In genomic region chr2:172153161-172153560, GRCh38 we compare ENCODE assay signal across 20 cellular contexts. TPM values are rescaled to one million over a fixed set of nuclear protein-coding genes. Genes with fewer than 3 reads are reported as not detected.
"Had no signal": no experiment of that assay in that cellular context is flagged by ENCODE, and none has a peak within 500 bp of the region (broad histone marks: within the 10 kb centered on the region; RNA-seq: fewer than 3 reads in every experiment).

No MANE protein-coding gene starts in this region.

- H3K4me3 ChIP-seq: ascending aorta, colonic mucosa, lung, tibial nerve had no signal

- H3K4me3 Mint-ChIP-seq: activated T-cell treated with anti-CD3 and anti-CD28 coated beads, Interleukin-2, amount 50 U/mL, for 72 hours; central memory CD8-positive, alpha-beta T cell; nephron; stimulated activated naive CD8-positive, alpha-beta T cell treated with anti-CD3 and anti-CD28 coated beads, Interleukin-15, Interleukin-2, amounts not matched to agents 100 ng/mL and 50 ng/mL, for 24 hours; T-helper 2 cell treated with Interferon-gamma antibody and Interleukin-4, amounts not matched to agents 5 μg/mL and 100 μg/mL, for 36 hours had no signal

- H3K27ac Mint-ChIP-seq: activated T-cell treated with anti-CD3 and anti-CD28 coated beads, Interleukin-2, amount 50 U/mL, for 72 hours; nephron; stimulated activated naive CD8-positive, alpha-beta T cell treated with anti-CD3 and anti-CD28 coated beads, Interleukin-15, Interleukin-2, amounts not matched to agents 100 ng/mL and 50 ng/mL, for 24 hours; T-helper 2 cell treated with Interferon-gamma antibody and Interleukin-4, amounts not matched to agents 5 μg/mL and 100 μg/mL, for 36 hours had no signal

- H3K9me3 Mint-ChIP-seq: activated T-cell treated with anti-CD3 and anti-CD28 coated beads, Interleukin-2, amount 50 U/mL, for 72 hours; central memory CD8-positive, alpha-beta T cell; stimulated activated naive CD8-positive, alpha-beta T cell treated with anti-CD3 and anti-CD28 coated beads, Interleukin-15, Interleukin-2, amounts not matched to agents 100 ng/mL and 50 ng/mL, for 24 hours; T-helper 2 cell treated with Interferon-gamma antibody and Interleukin-4, amounts not matched to agents 5 μg/mL and 100 μg/mL, for 36 hours had no signal

- H3K4me1 Mint-ChIP-seq: central memory CD8-positive, alpha-beta T cell; nephron had no signal

- H3K9me3 ChIP-seq: ascending aorta, colonic mucosa had no signal

- H3K27me3 ChIP-seq: ascending aorta, colonic mucosa had no signal

- H3K27ac ChIP-seq: ascending aorta, colonic mucosa, tibial nerve had no signal

- H3K4me1 ChIP-seq: ascending aorta, colonic mucosa, tibial nerve had no signal

- DNase-seq: activated CD4-positive, alpha-beta T cell treated with anti-CD3 and anti-CD28 coated beads, Interleukin-2, amount 50 U/mL, for 1 hour; activated CD8-positive, alpha-beta memory T cell treated with anti-CD3 and anti-CD28 coated beads, Interleukin-2, amount 50 U/mL, for 48 hours; activated effector memory CD4-positive, alpha-beta T cell treated with anti-CD3 and anti-CD28 coated beads, Interleukin-2, amount 50 U/mL, for 16 hours; activated naive CD4-positive, alpha-beta T cell treated with anti-CD3 and anti-CD28 coated beads, Interleukin-2, amount 50 U/mL, for 16 hours; activated T-cell treated with anti-CD3 and anti-CD28 coated beads, Interleukin-2, amount 50 U/mL, for 72 hours; colonic mucosa; foreskin melanocyte; glutamatergic neuron; occipital lobe; stimulated activated CD4-positive, alpha-beta T cell treated with anti-CD3 and anti-CD28 coated beads, Interleukin-12 subunit alpha, Interleukin-12 subunit beta, amount 100 ng/mL, for 4 hours; stimulated activated CD4-positive, alpha-beta T cell treated with anti-CD3 and anti-CD28 coated beads, Interleukin-1b, Interleukin-23, amount 100 ng/mL, for 48 hours had no signal

- ATAC-seq: activated CD4-positive, CD25-positive, alpha-beta regulatory T cell treated with anti-CD3 and anti-CD28 coated beads, Interleukin-2, amount 50 U/mL, for 24 hours; activated T-cell treated with anti-CD3 and anti-CD28 coated beads, Interleukin-2, amount 50 U/mL, for 72 hours had no signal

- H3K36me3 ChIP-seq: ascending aorta, colonic mucosa, tibial nerve had no signal

RNA-seq across cellular contexts. Expression of gene DLX2, which starts 50.5 kb away (rescaled TPM):
- total RNA-seq: ascending aorta, colonic mucosa, posterior vena cava, tibial nerve had no signal
